ENCODE assay signal across 22 cellular contexts in genomic region chr22:31329453-31330215, GRCh38. TPM values are rescaled to one million over a fixed set of nuclear protein-coding genes. Genes with fewer than 3 reads are reported as not detected.
DNase-seq lines count a peak whose midpoint lies in the region; ATAC-seq, FAIRE-seq and TF ChIP-seq lines count a peak whose summit lies in the region.
"Had no signal": no experiment of that assay in that cellular context is flagged by ENCODE, and none has a peak within 500 bp of the region (broad histone marks: within the 10 kb centered on the region; RNA-seq: fewer than 3 reads in every experiment).

No MANE protein-coding gene starts in this region.

- CTCF ChIA-PET in activated CD4-positive, alpha-beta T cell treated with anti-CD3 and anti-CD28 coated beads for 36 hours (lab: Charles Lee), result interaction anchor here (0.8 kb wide), 1 partner anchor 10 kb away, joined by 3 read pairs; no protein-coding TSS in a partner anchor

- H3K4me1 Mint-ChIP-seq in activated CD4-positive, alpha-beta T cell treated with anti-CD3 and anti-CD28 coated beads for 36 hours, result peaks cover 24% of the 10 kb centered on the region
- peaks cover 33% of the 10 kb centered on the region for H3K4me1 Mint-ChIP-seq in activated naive CD8-positive, alpha-beta T cell (ENCODE audit: low read depth)

- peaks cover 55% of the 10 kb centered on the region for H3K36me3 Mint-ChIP-seq in activated CD4-positive, alpha-beta T cell treated with anti-CD3 and anti-CD28 coated beads for 36 hours (ENCODE audit: low read depth)
- H3K36me3 Mint-ChIP-seq in activated naive CD8-positive, alpha-beta T cell, result peaks cover 4% of the 10 kb centered on the region

- H3K4me3 ChIP-seq in H7 (ENCODE audit: insufficient read depth, low read depth, low read length) (no peak overlapping the region), parathyroid adenoma (ENCODE audit: low read depth, low read length) (no peak overlapping the region), spleen (no peak overlapping the region)
- H3K4me3 ChIP-seq: vagina had no signal

- peak overlapping the region; percentile 71 for H3K27ac Mint-ChIP-seq in activated CD4-positive, alpha-beta T cell treated with anti-CD3 and anti-CD28 coated beads for 36 hours
- H3K27ac Mint-ChIP-seq in activated naive CD8-positive, alpha-beta T cell, result peak overlapping the region; percentile 90

- ATAC-seq in activated CD4-positive, alpha-beta T cell treated with anti-CD3 and anti-CD28 coated beads for 36 hours, result peak; percentile 98
- ATAC-seq in GM18858 (IDR thresholded peaks at IDR 0.05; ENCODE audit: unreplicated experiment), result no peak
- ATAC-seq: HCT116, PC-3 had no signal

- H3K36me3 ChIP-seq in H7 (replicated peaks; ENCODE audit: control insufficient read depth, insufficient read depth, low read length) (peaks cover 40% of the 10 kb centered on the region), parathyroid adenoma (ENCODE audit: control insufficient read depth, insufficient read depth, low read length) (no peaks in the 10 kb centered on the region), spleen (peaks cover 0 to 100% (median 92%) of the 10 kb centered on the region in 6 donors)

- intact Hi-C loops in activated CD4-positive, alpha-beta T cell treated with anti-CD3 and anti-CD28 coated beads for 36 hours (cut with DNase I, micrococcal nuclease), result loop anchor here in 1 of 2 experiments (2.0 kb wide), 1 partner anchor 15 kb away; no protein-coding TSS in a partner anchor
- intact Hi-C loops in spleen (cut with DNase I; ENCODE audit: low total_unique reads), result no loop called here

- no peak overlapping the region for H3K9ac ChIP-seq in parathyroid adenoma

- no peak overlapping the region for H2AFZ ChIP-seq in parathyroid adenoma

- H3K4me2 ChIP-seq in parathyroid adenoma (ENCODE audit: low read length), result peak overlapping the region; percentile 6

- no peak for TF ChIP-seq POLR2A in spleen (IDR thresholded peaks at IDR 0.05)

- no peaks in the 10 kb centered on the region for H3K9me3 ChIP-seq in parathyroid adenoma (ENCODE audit: control insufficient read depth, low read length)
- H3K9me3 ChIP-seq in spleen, result no peaks in the 10 kb centered on the region
- H3K9me3 ChIP-seq: vagina had no signal

- no peak for FAIRE-seq in urothelium cell line (lab: Jason Lieb, UNC)
- FAIRE-seq: islet of Langerhans, TTC549 had no signal

- no peaks in the 10 kb centered on the region for H3K79me2 ChIP-seq in parathyroid adenoma

- TF ChIP-seq CTCF in parathyroid adenoma (IDR thresholded peaks at IDR 0.05) (no peak), spleen (IDR thresholded peaks at IDR 0.05 in 8 of 11, conservative IDR thresholded peaks at IDR 0.05 in 3 of 11) (no peak)

- WGBS in spleen, 5 donors, result 79 to 93% (median 87%) methylated on average over 9 of the region's 9 CpGs

- H3K27ac ChIP-seq in parathyroid adenoma, result no peak overlapping the region
- H3K27ac ChIP-seq in spleen, result no peak overlapping the region
- H3K27ac ChIP-seq: vagina had no signal

- POLR2A ChIA-PET in activated CD4-positive, alpha-beta T cell treated with anti-CD3 and anti-CD28 coated beads for 36 hours (lab: Charles Lee), result no interaction called here

- H3K4me3 Mint-ChIP-seq in activated CD4-positive, alpha-beta T cell treated with anti-CD3 and anti-CD28 coated beads for 36 hours, result no peak overlapping the region
- peak overlapping the region; percentile 53 for H3K4me3 Mint-ChIP-seq in activated naive CD8-positive, alpha-beta T cell
- H3K4me3 Mint-ChIP-seq: nephron had no signal

- H3K4me1 ChIP-seq in parathyroid adenoma (no peaks in the 10 kb centered on the region), spleen (peaks cover 0 to 13% (median 0%) of the 10 kb centered on the region in 6 donors)

- no peak for DNase-seq in activated CD4-positive, alpha-beta T cell treated with anti-CD3 and anti-CD28 coated beads for 36 hours
- no peak for DNase-seq in activated CD4-positive, alpha-beta T cell treated with anti-CD3 and anti-CD28 coated beads, Interleukin-2, amount 50 U/mL, for 1 hour
- peak; percentile 12 for DNase-seq in H7
- no peak for DNase-seq in spleen
- DNase-seq in urothelium cell line (ENCODE audit: low spot score), result no peak
- DNase-seq: caudate nucleus; DMS79; KBM-7; NCI-H1092 treated with DMSO at 0.1 percent for 48 hours; NCI-H2107; NCI-H748 treated with DMSO at 0.1 percent for 48 hours; PC-3; stimulated activated CD4-positive, alpha-beta T cell treated with anti-CD3 and anti-CD28 coated beads, Interleukin-12 subunit alpha, Interleukin-12 subunit beta, amount 100 ng/mL, for 4 hours; stimulated activated naive CD4-positive, alpha-beta T cell treated with Interleukin-2 at 50 U/mL for 16 hours had no signal

- H3K9me3 Mint-ChIP-seq in activated CD4-positive, alpha-beta T cell treated with anti-CD3 and anti-CD28 coated beads for 36 hours (ENCODE audit: low read depth), result no peaks in the 10 kb centered on the region
- no peaks in the 10 kb centered on the region for H3K9me3 Mint-ChIP-seq in activated naive CD8-positive, alpha-beta T cell (ENCODE audit: low read depth)
- H3K9me3 Mint-ChIP-seq: nephron had no signal

- H3K27me3 ChIP-seq in H7 (ENCODE audit: control insufficient read depth, insufficient read depth, low read length), result no peaks in the 10 kb centered on the region
- H3K27me3 ChIP-seq in parathyroid adenoma (ENCODE audit: control insufficient read depth, insufficient read depth, low read length), result no peaks in the 10 kb centered on the region
- no peaks in the 10 kb centered on the region for H3K27me3 ChIP-seq in spleen (replicated peaks in 1 of 7)
- H3K27me3 ChIP-seq: vagina had no signal

- no peaks in the 10 kb centered on the region for H3K27me3 Mint-ChIP-seq in activated CD4-positive, alpha-beta T cell treated with anti-CD3 and anti-CD28 coated beads for 36 hours
- H3K27me3 Mint-ChIP-seq in activated naive CD8-positive, alpha-beta T cell, result no peaks in the 10 kb centered on the region

RNA-seq across cellular contexts. Expression of gene PATZ1, which starts 16.5 kb away (rescaled TPM):
- total RNA-seq in activated CD4-positive, alpha-beta T cell treated with anti-CD3 and anti-CD28 coated beads for 36 hours, result 10 to 100 TPM; 22.9 to 23.9 TPM
- 43.0 and 44.2 TPM in 2 replicates for total RNA-seq in H7 (2014; rRNA removed; shearing (Covaris generic))
- 10 to 100 TPM; 24.7 to 36.9 (median 33.4) TPM for total RNA-seq in spleen
- 10 to 100 TPM; 19.8 to 25.6 (median 20.6) TPM for polyA plus RNA-seq in spleen

RNA-seq across cellular contexts. Expression of gene PIK3IP1, which starts 37.3 kb away (rescaled TPM):
- total RNA-seq in activated CD4-positive, alpha-beta T cell treated with anti-CD3 and anti-CD28 coated beads for 36 hours, result 10 to 100 TPM; 14.2 to 15.1 TPM
- 0.76 and 3.9 TPM in 2 replicates for total RNA-seq in H7 (2014; rRNA removed; shearing (Covaris generic))
- 100 to 1,000 TPM in 5 of 7 donors, 10 to 100 TPM in 2; 36.6 to 152 (median 104) TPM for total RNA-seq in spleen
- polyA plus RNA-seq in spleen, result 10 to 100 TPM; 36.1 to 94.7 (median 40.6) TPM
